Comparison of ENCODE assay signal across 22 cellular contexts in the genomic region with DNA sequence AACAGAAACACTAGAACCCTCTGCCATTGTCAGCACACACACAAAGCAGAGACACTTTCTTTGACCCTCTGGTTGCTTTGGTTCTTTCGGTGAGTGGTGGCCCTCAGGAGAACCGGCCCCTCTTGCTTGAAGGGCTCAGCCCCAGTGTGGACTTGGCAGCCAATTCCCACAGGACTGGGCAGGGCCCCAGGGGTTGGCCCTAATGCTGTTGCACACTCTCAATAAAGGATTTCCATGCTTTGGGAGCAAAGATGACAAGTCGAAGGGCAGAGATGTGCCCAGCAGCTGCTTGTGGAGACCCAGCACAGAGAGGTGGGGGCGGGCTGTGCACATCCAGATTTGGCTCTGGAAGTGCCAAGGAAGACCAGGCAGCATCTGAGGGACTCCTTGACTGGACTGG.
DNase-seq lines count a peak whose midpoint lies in the region; ATAC-seq, FAIRE-seq and TF ChIP-seq lines count a peak whose summit lies in the region.
"Had no signal": no experiment of that assay in that cellular context is flagged by ENCODE, and none has a peak within 500 bp of the region (broad histone marks: within the 10 kb centered on the region; RNA-seq: fewer than 3 reads in every experiment).

No MANE protein-coding gene starts in this region.

- H3K27ac Mint-ChIP-seq in WTC11, result no peak overlapping the region
- H3K27ac Mint-ChIP-seq: CD4-positive, CD25-positive, alpha-beta regulatory T cell; CD8-positive, alpha-beta memory T cell had no signal

- DNase-seq in WTC11 (ENCODE audit: low spot score), result no peak
- no peak for DNase-seq in esophagus squamous epithelium (lab: John Stamatoyannopoulos, UW)
- no peak for DNase-seq in heart left ventricle
- no peak for DNase-seq in HK-2 (ENCODE audit: unreplicated experiment)
- DNase-seq in HTR-8/SVneo (ENCODE audit: insufficient read length, low spot score), result no peak
- DNase-seq: ACHN; BE2C; C1 segment of cervical spinal cord; CD4-positive, CD25-positive, alpha-beta regulatory T cell; CD8-positive, alpha-beta memory T cell; COR-L47; DMS 273 treated with DMSO at 0.1 percent for 48 hours; DMS53; DND-41; EL; H7; IMR-90 had no signal

- no peaks in the 10 kb centered on the region; the same call in 1 of the 2 replicates for H3K27me3 Mint-ChIP-seq in WTC11 (ENCODE audit: low read depth)
- H3K27me3 Mint-ChIP-seq: CD4-positive, CD25-positive, alpha-beta regulatory T cell had no signal

- H3K36me3 ChIP-seq in esophagus squamous epithelium, result peaks cover 0 to 22% (median 0%) of the 10 kb centered on the region in 3 donors
- H3K36me3 ChIP-seq in liver (ENCODE audit: control insufficient read depth in 4 of 4, insufficient read depth in 3 of 4, low read depth in 1 of 4, low read length in 3 of 4), result no peaks in the 10 kb centered on the region
- no peaks in the 10 kb centered on the region for H3K36me3 ChIP-seq in heart left ventricle
- H3K36me3 ChIP-seq: BE2C had no signal

- H3K4me3 Mint-ChIP-seq in WTC11, result no peak overlapping the region
- H3K4me3 Mint-ChIP-seq: CD4-positive, CD25-positive, alpha-beta regulatory T cell; CD8-positive, alpha-beta memory T cell had no signal

- WGBS in esophagus squamous epithelium, 2 donors, result 57% methylated on average over 2 of the region's 4 CpGs; no CpG with 5 or more reads in 1 of the 2 donors
- WGBS in liver, result 68% methylated on average over 4 of the region's 4 CpGs
- WGBS in heart left ventricle, 4 donors, result 85 to 90% (median 88%) methylated on average over 2 to 4 of the region's 4 CpGs

- H3K4me1 Mint-ChIP-seq in WTC11, result peaks cover 39% of the 10 kb centered on the region
- H3K4me1 Mint-ChIP-seq: CD8-positive, alpha-beta memory T cell had no signal

- TF ChIP-seq CTCF in WTC11 (IDR thresholded peaks at IDR 0.05), result no peak
- TF ChIP-seq CTCF in esophagus squamous epithelium (IDR thresholded peaks at IDR 0.05), result no peak
- TF ChIP-seq CTCF in liver (IDR thresholded peaks at IDR 0.05; ENCODE audit: low read depth, low read length, missing input control), result no peak
- no peak for TF ChIP-seq CTCF in heart left ventricle (IDR thresholded peaks at IDR 0.05)

- FAIRE-seq in HTR-8/SVneo (lab: Jason Lieb, UNC), result no peak
- FAIRE-seq: A204.1, GM12878, K562 had no signal

- no peak overlapping the region for H3K4me3 ChIP-seq in esophagus squamous epithelium
- no peak overlapping the region for H3K4me3 ChIP-seq in liver (ENCODE audit: low read depth in 1 of 3, low read length in 3 of 3)
- no peak overlapping the region for H3K4me3 ChIP-seq in heart left ventricle
- H3K4me3 ChIP-seq: GM12878, K562 had no signal

- H3K9ac ChIP-seq in liver (ENCODE audit: low read depth in 1 of 2, low read length in 2 of 2), result no peak overlapping the region

- TF ChIP-seq POLR2A in esophagus squamous epithelium (IDR thresholded peaks at IDR 0.05), result no peak
- no peak for TF ChIP-seq POLR2A in heart left ventricle (IDR thresholded peaks at IDR 0.05)

- H3K36me3 Mint-ChIP-seq in WTC11, result 0 out of 2 replicates have a peak, but pooled peaks cover 5% of the 10 kb centered on the region
- H3K36me3 Mint-ChIP-seq: CD4-positive, CD25-positive, alpha-beta regulatory T cell; CD8-positive, alpha-beta memory T cell had no signal

- no peaks in the 10 kb centered on the region for H3K9me3 ChIP-seq in esophagus squamous epithelium
- H3K9me3 ChIP-seq in liver (ENCODE audit: control insufficient read depth in 4 of 4, low read length in 3 of 4), result no peaks in the 10 kb centered on the region
- peaks cover 0 to 11% (median 0%) of the 10 kb centered on the region in 12 donors for H3K9me3 ChIP-seq in heart left ventricle
- H3K9me3 ChIP-seq: BE2C had no signal

- CTCF ChIA-PET in WTC11 (lab: Charles Lee), result interaction anchor here (0.7 to 1.6 kb wide), 4 partner anchors 8 to 385 kb away, joined by 3 to 10 read pairs (median 5); no protein-coding TSS in a partner anchor

- H3K4me1 ChIP-seq in esophagus squamous epithelium (peaks cover 5 to 57% (median 10%) of the 10 kb centered on the region in 3 donors), liver (ENCODE audit: control insufficient read depth in 4 of 4, insufficient read depth in 4 of 4, low read length in 3 of 4) (peaks cover 6 to 44% (median 34%) of the 10 kb centered on the region in 4 donors), heart left ventricle (peaks cover 0 to 19% (median 4%) of the 10 kb centered on the region in 12 donors)
- H3K4me1 ChIP-seq: BE2C had no signal

- H3K9me3 Mint-ChIP-seq in WTC11, result peaks cover 5% of the 10 kb centered on the region; the same call in 1 of the 2 replicates
- H3K9me3 Mint-ChIP-seq: CD4-positive, CD25-positive, alpha-beta regulatory T cell; CD8-positive, alpha-beta memory T cell had no signal

- POLR2A ChIA-PET in WTC11 (lab: Charles Lee), result interaction anchor here (0.7 kb wide), 1 partner anchor 1043 kb away, joined by 3 read pairs; no protein-coding TSS in a partner anchor

- no peak for TF ChIP-seq RAD21 in liver (IDR thresholded peaks at IDR 0.05)

- no peaks in the 10 kb centered on the region for H3K27me3 ChIP-seq in esophagus squamous epithelium
- H3K27me3 ChIP-seq in liver (ENCODE audit: control insufficient read depth in 4 of 4, insufficient read depth in 4 of 4, low read length in 3 of 4), result no peaks in the 10 kb centered on the region
- no peaks in the 10 kb centered on the region for H3K27me3 ChIP-seq in heart left ventricle
- H3K27me3 ChIP-seq: BE2C had no signal

- H3K27ac ChIP-seq in esophagus squamous epithelium (peak overlapping the region in 3 of 4 donors; percentile 21 to 72 (median 34)), liver (ENCODE audit: low read depth in 1 of 2, low read length in 2 of 2) (peak overlapping the region; percentile 21 to 59), heart left ventricle (no peak overlapping the region)

- intact Hi-C loops in esophagus squamous epithelium (cut with DNase I) (no loop called here), heart left ventricle (cut with DNase I) (loop anchor here in 1 of 10 donors (10.0 kb wide), 1 partner anchor 344 kb away; no protein-coding TSS in a partner anchor)

- ATAC-seq in WTC11 (no peak), GM19397 (IDR thresholded peaks at IDR 0.05; ENCODE audit: unreplicated experiment) (no peak), heart left ventricle (no peak)
- ATAC-seq: GM12878, K562 had no signal

TF ChIP-seq in WTC11, 78 proteins besides CTCF, POLR2A, EP300 and RAD21 (continues in another document):
- TF ChIP-seq, protein P1, sequence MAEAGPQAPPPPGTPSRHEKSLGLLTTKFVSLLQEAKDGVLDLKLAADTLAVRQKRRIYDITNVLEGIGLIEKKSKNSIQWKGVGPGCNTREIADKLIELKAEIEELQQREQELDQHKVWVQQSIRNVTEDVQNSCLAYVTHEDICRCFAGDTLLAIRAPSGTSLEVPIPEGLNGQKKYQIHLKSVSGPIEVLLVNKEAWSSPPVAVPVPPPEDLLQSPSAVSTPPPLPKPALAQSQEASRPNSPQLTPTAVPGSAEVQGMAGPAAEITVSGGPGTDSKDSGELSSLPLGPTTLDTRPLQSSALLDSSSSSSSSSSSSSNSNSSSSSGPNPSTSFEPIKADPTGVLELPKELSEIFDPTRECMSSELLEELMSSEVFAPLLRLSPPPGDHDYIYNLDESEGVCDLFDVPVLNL (CRISPR knock-in tag; IDR thresholded peaks at IDR 0.05; ENCODE audit: borderline replicate concordance, low read depth), result no peak

TF ChIP-seq in liver, 16 proteins besides CTCF, POLR2A, EP300 and RAD21 (continues in another document):
- TF ChIP-seq, protein P2, sequence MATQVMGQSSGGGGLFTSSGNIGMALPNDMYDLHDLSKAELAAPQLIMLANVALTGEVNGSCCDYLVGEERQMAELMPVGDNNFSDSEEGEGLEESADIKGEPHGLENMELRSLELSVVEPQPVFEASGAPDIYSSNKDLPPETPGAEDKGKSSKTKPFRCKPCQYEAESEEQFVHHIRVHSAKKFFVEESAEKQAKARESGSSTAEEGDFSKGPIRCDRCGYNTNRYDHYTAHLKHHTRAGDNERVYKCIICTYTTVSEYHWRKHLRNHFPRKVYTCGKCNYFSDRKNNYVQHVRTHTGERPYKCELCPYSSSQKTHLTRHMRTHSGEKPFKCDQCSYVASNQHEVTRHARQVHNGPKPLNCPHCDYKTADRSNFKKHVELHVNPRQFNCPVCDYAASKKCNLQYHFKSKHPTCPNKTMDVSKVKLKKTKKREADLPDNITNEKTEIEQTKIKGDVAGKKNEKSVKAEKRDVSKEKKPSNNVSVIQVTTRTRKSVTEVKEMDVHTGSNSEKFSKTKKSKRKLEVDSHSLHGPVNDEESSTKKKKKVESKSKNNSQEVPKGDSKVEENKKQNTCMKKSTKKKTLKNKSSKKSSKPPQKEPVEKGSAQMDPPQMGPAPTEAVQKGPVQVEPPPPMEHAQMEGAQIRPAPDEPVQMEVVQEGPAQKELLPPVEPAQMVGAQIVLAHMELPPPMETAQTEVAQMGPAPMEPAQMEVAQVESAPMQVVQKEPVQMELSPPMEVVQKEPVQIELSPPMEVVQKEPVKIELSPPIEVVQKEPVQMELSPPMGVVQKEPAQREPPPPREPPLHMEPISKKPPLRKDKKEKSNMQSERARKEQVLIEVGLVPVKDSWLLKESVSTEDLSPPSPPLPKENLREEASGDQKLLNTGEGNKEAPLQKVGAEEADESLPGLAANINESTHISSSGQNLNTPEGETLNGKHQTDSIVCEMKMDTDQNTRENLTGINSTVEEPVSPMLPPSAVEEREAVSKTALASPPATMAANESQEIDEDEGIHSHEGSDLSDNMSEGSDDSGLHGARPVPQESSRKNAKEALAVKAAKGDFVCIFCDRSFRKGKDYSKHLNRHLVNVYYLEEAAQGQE (IDR thresholded peaks at IDR 0.05), result no peak
- TF ChIP-seq RXRA (IDR thresholded peaks at IDR 0.05) (no peak), HNF4G (IDR thresholded peaks at IDR 0.05) (no peak), JUND (IDR thresholded peaks at IDR 0.05) (no peak), EGR1 (IDR thresholded peaks at IDR 0.05; ENCODE audit: low read depth in 2 of 2) (no peak), NR2F2 (IDR thresholded peaks at IDR 0.05) (no peak), SP1 (IDR thresholded peaks at IDR 0.05) (no peak), FOXA2 (IDR thresholded peaks at IDR 0.05) (no peak), FOXA1 (IDR thresholded peaks at IDR 0.05) (no peak), GABPA (IDR thresholded peaks at IDR 0.05 in 1 of 2, conservative IDR thresholded peaks at IDR 0.05 in 1 of 2) (no peak), TAF1 (conservative IDR thresholded peaks at IDR 0.05) (no peak), YY1 (IDR thresholded peaks at IDR 0.05) (no peak), HNF4A (conservative IDR thresholded peaks at IDR 0.05) (no peak)
- TF ChIP-seq, protein P3, sequence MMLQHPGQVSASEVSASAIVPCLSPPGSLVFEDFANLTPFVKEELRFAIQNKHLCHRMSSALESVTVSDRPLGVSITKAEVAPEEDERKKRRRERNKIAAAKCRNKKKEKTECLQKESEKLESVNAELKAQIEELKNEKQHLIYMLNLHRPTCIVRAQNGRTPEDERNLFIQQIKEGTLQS (IDR thresholded peaks at IDR 0.05), result no peak
- TF ChIP-seq, protein P4, sequence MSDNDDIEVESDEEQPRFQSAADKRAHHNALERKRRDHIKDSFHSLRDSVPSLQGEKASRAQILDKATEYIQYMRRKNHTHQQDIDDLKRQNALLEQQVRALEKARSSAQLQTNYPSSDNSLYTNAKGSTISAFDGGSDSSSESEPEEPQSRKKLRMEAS (IDR thresholded peaks at IDR 0.05), result no peak

Comparison
In these comparisons a context has a peak if more than half of its experiments do, and no peak if none do; other contexts are left out.
1. H3K27ac ChIP-seq: peak in esophagus squamous epithelium (3 of 4) and liver (2 of 2); none in heart left ventricle (0 of 12).